Comparison of ENCODE assay signal across 1 cellular context in genomic region chr2:64312622-64312948, GRCh38.
TF ChIP-seq lines count a peak whose summit lies in the region.

No MANE protein-coding gene starts in this region.

TF ChIP-seq in WTC11, 78 proteins besides CTCF, POLR2A, EP300 and RAD21 (continued from another document):
- no peak for TF ChIP-seq E2F1 (CRISPR knock-in tag; IDR thresholded peaks at IDR 0.05)
- TF ChIP-seq AFF4 (CRISPR knock-in tag; IDR thresholded peaks at IDR 0.05; ENCODE audit: borderline replicate concordance) = no peak
- no peak for TF ChIP-seq JAZF1 (CRISPR knock-in tag; IDR thresholded peaks at IDR 0.05)
- no peak for TF ChIP-seq ZMAT4 (CRISPR knock-in tag; IDR thresholded peaks at IDR 0.05)
- TF ChIP-seq SOX15 (CRISPR knock-in tag; IDR thresholded peaks at IDR 0.05) = no peak
